In the genomic region with DNA sequence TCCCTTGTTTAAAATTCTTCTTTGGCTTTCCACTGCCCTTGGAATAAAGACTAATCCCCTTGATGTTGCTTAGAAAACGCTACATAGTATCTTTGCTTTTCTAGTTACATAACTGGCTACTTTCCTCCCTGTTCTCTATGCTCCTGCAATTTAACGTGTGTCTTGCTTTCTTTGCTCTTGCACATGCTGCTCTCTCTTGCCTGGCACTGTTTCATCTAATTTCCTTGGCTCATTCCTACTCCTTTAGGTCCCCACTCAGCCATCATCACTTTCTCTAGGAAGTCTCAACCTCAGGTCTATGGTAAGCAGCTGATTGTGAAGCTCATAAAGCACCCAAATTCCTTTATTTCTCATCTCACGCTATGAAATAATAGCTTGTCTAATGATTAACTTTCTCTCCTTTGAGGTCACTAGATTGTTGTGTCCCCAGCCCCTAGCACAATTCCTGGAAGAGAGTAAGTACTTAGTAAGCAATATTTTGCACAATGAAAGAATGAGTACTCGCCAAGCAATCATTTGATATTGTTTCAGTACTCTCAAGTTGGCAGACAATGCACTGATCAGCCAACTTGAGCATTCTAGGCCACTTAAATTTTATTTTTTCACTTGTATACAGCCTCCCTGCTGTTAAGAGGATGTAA, we compare ENCODE assay signal across 17 cellular contexts. TPM values are rescaled to one million over a fixed set of nuclear protein-coding genes. Genes with fewer than 3 reads are reported as not detected.
A peak's percentile ranks its signal among the peaks of the same experiment; 100 is the strongest.
DNase-seq lines count a peak whose midpoint lies in the region; TF ChIP-seq lines count a peak whose summit lies in the region.
"Had no signal": no experiment of that assay in that cellular context is flagged by ENCODE, and none has a peak within 500 bp of the region (broad histone marks: within the 10 kb centered on the region; RNA-seq: fewer than 3 reads in every experiment).

No MANE protein-coding gene starts in this region.

- H2AFZ ChIP-seq in Loucy (ENCODE audit: low read length) = no peak overlapping the region
- H2AFZ ChIP-seq: GM23248 had no signal

- peak; percentile 25 for DNase-seq in fibroblast of pulmonary artery (ENCODE audit: low read depth)
- no peak for DNase-seq in stomach
- DNase-seq in brain microvascular endothelial cell = no peak
- DNase-seq in caudate nucleus (lab: John Stamatoyannopoulos, UW) = no peak
- no peak for DNase-seq in activated T-cell treated with anti-CD3 and anti-CD28 coated beads, Interleukin-2, amount 50 U/mL, for 1 hour
- DNase-seq in coronary artery (ENCODE audit: low spot score) = no peak
- DNase-seq: CD8-positive, alpha-beta memory T cell; GDM1; GM23248; NCI-H187; NCI-H2171 treated with DMSO at 0.1 percent for 48 hours; NCI-H446 treated with DMSO at 0.1 percent for 48 hours; OCI-M1; SIG-M5 had no signal

- TF ChIP-seq RAD21 in liver (IDR thresholded peaks at IDR 0.05) = no peak

- peak overlapping the region; percentile 13 for H3K4me2 ChIP-seq in Loucy (ENCODE audit: low read depth, low read length, poor library complexity, severe bottlenecking)
- H3K4me2 ChIP-seq: BLaER1 had no signal

- TF ChIP-seq CTCF in Loucy (conservative IDR thresholded peaks at IDR 0.05; ENCODE audit: low read length) (no peak), fibroblast of pulmonary artery (IDR thresholded peaks at IDR 0.05; ENCODE audit: low read length, missing control alignments) (no peak), liver (IDR thresholded peaks at IDR 0.05; ENCODE audit: low read depth, low read length, missing input control) (no peak), stomach (IDR thresholded peaks at IDR 0.05) (no peak), brain microvascular endothelial cell (IDR thresholded peaks at IDR 0.05; ENCODE audit: low read depth, low read length, missing control alignments) (no peak), coronary artery (IDR thresholded peaks at IDR 0.05) (no peak)

- no peaks in the 10 kb centered on the region for H4K20me1 ChIP-seq in Loucy (ENCODE audit: insufficient read depth, low read length, poor library complexity, severe bottlenecking)
- H4K20me1 ChIP-seq: BLaER1 had no signal

- H3K4me3 ChIP-seq in Loucy (ENCODE audit: low read length, poor library complexity, severe bottlenecking) (no peak overlapping the region), fibroblast of pulmonary artery (replicated peaks; ENCODE audit: low read depth, low read length) (no peak overlapping the region), liver (ENCODE audit: low read depth in 1 of 3, low read length in 3 of 3) (no peak overlapping the region), stomach (no peak overlapping the region), brain microvascular endothelial cell (ENCODE audit: low read depth, low read length) (no peak overlapping the region), coronary artery (no peak overlapping the region)
- H3K4me3 ChIP-seq: BLaER1, GM23248 had no signal

- no peak for TF ChIP-seq POLR2A in stomach (IDR thresholded peaks at IDR 0.05)

- intact Hi-C loops in stomach (cut with DNase I; ENCODE audit: low total_unique reads) = no loop called here

- TF ChIP-seq EP300 in stomach (IDR thresholded peaks at IDR 0.05) = no peak

- H3K9me3 ChIP-seq in Loucy (ENCODE audit: insufficient read depth, low read depth, low read length) (no peaks in the 10 kb centered on the region), liver (ENCODE audit: control insufficient read depth in 4 of 4, low read length in 3 of 4) (no peaks in the 10 kb centered on the region), stomach (no peaks in the 10 kb centered on the region)
- H3K9me3 ChIP-seq: BLaER1 had no signal

- H3F3A ChIP-seq in Loucy (ENCODE audit: low read depth) = no peaks in the 10 kb centered on the region

- peak overlapping the region; percentile 33 to 57 for H3K27ac ChIP-seq in liver (ENCODE audit: low read depth in 1 of 2, low read length in 2 of 2)
- peak overlapping the region in 4 of 5 donors; percentile 43 to 67 (median 53) for H3K27ac ChIP-seq in stomach
- H3K27ac ChIP-seq in brain microvascular endothelial cell = no peak overlapping the region
- no peak overlapping the region for H3K27ac ChIP-seq in caudate nucleus (ENCODE audit: low read depth, low read length)
- no peak overlapping the region for H3K27ac ChIP-seq in coronary artery
- H3K27ac ChIP-seq: BLaER1, GM23248 had no signal

- H3K36me3 ChIP-seq in Loucy (ENCODE audit: insufficient read depth, low read length) (no peaks in the 10 kb centered on the region), liver (ENCODE audit: control insufficient read depth in 4 of 4, insufficient read depth in 3 of 4, low read depth in 1 of 4, low read length in 3 of 4) (no peaks in the 10 kb centered on the region), stomach (no peaks in the 10 kb centered on the region), brain microvascular endothelial cell (replicated peaks) (no peaks in the 10 kb centered on the region)
- H3K36me3 ChIP-seq: BLaER1 had no signal

- 30% methylated on average over 4 of the region's 4 CpGs for WGBS in liver
- 19 to 57% (median 35%) methylated on average over 4 of the region's 4 CpGs for WGBS in stomach, 5 donors

- H3K27me3 ChIP-seq in Loucy (ENCODE audit: insufficient read depth, low read length, poor library complexity, severe bottlenecking) (no peaks in the 10 kb centered on the region), liver (ENCODE audit: control insufficient read depth in 4 of 4, insufficient read depth in 4 of 4, low read length in 3 of 4) (no peaks in the 10 kb centered on the region), stomach (no peaks in the 10 kb centered on the region), brain microvascular endothelial cell (replicated peaks) (no peaks in the 10 kb centered on the region)
- H3K27me3 ChIP-seq: BLaER1 had no signal

- in situ Hi-C loops in brain microvascular endothelial cell (cut with HindIII; ENCODE audit: low pct_ligation_motif_present, low sequenced_read_pairs) = no loop called here

- H3K9ac ChIP-seq in Loucy (ENCODE audit: low read depth, low read length, poor library complexity, severe bottlenecking) = no peak overlapping the region
- no peak overlapping the region for H3K9ac ChIP-seq in liver (ENCODE audit: low read depth in 1 of 2, low read length in 2 of 2)
- H3K9ac ChIP-seq: BLaER1, GM23248 had no signal

- H3K9me2 ChIP-seq in Loucy (replicated peaks; ENCODE audit: low read depth, low read length) = no peaks in the 10 kb centered on the region

- peaks cover 15% of the 10 kb centered on the region for H3K79me2 ChIP-seq in Loucy (ENCODE audit: insufficient read depth, low read length)

- H3K4me1 ChIP-seq in Loucy (ENCODE audit: insufficient read depth, low read length, poor library complexity, severe bottlenecking) = peaks cover 7% of the 10 kb centered on the region
- peaks cover 3 to 43% (median 26%) of the 10 kb centered on the region in 4 donors for H3K4me1 ChIP-seq in liver (ENCODE audit: control insufficient read depth in 4 of 4, insufficient read depth in 4 of 4, low read length in 3 of 4)
- H3K4me1 ChIP-seq in stomach = peaks cover 20 to 59% (median 47%) of the 10 kb centered on the region in 4 donors

TF ChIP-seq in liver, 16 proteins besides CTCF, POLR2A, EP300 and RAD21 (continues in another document):
- TF ChIP-seq, protein P1, sequence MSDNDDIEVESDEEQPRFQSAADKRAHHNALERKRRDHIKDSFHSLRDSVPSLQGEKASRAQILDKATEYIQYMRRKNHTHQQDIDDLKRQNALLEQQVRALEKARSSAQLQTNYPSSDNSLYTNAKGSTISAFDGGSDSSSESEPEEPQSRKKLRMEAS (IDR thresholded peaks at IDR 0.05) = no peak
- TF ChIP-seq HNF4A (conservative IDR thresholded peaks at IDR 0.05) = no peak
- peak; percentile 50 for TF ChIP-seq SP1 (IDR thresholded peaks at IDR 0.05)
- TF ChIP-seq, protein P2, sequence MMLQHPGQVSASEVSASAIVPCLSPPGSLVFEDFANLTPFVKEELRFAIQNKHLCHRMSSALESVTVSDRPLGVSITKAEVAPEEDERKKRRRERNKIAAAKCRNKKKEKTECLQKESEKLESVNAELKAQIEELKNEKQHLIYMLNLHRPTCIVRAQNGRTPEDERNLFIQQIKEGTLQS (IDR thresholded peaks at IDR 0.05) = no peak
- TF ChIP-seq, protein P3, sequence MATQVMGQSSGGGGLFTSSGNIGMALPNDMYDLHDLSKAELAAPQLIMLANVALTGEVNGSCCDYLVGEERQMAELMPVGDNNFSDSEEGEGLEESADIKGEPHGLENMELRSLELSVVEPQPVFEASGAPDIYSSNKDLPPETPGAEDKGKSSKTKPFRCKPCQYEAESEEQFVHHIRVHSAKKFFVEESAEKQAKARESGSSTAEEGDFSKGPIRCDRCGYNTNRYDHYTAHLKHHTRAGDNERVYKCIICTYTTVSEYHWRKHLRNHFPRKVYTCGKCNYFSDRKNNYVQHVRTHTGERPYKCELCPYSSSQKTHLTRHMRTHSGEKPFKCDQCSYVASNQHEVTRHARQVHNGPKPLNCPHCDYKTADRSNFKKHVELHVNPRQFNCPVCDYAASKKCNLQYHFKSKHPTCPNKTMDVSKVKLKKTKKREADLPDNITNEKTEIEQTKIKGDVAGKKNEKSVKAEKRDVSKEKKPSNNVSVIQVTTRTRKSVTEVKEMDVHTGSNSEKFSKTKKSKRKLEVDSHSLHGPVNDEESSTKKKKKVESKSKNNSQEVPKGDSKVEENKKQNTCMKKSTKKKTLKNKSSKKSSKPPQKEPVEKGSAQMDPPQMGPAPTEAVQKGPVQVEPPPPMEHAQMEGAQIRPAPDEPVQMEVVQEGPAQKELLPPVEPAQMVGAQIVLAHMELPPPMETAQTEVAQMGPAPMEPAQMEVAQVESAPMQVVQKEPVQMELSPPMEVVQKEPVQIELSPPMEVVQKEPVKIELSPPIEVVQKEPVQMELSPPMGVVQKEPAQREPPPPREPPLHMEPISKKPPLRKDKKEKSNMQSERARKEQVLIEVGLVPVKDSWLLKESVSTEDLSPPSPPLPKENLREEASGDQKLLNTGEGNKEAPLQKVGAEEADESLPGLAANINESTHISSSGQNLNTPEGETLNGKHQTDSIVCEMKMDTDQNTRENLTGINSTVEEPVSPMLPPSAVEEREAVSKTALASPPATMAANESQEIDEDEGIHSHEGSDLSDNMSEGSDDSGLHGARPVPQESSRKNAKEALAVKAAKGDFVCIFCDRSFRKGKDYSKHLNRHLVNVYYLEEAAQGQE (IDR thresholded peaks at IDR 0.05) = no peak
- peak in 1 of 2 donors; percentile 21 for TF ChIP-seq RXRA (IDR thresholded peaks at IDR 0.05)

RNA-seq across cellular contexts. Expression of a gene that starts 3.3 kb away (rescaled TPM):
- total RNA-seq in liver (100 to 1,000 TPM; 157 to 183 TPM), stomach (10 to 100 TPM in 3 of 5 donors, 1 to 10 TPM in 2; 4.7 to 45.5 (median 23.9) TPM)
- polyA plus RNA-seq in liver (100 to 1,000 TPM; 114 to 153 TPM), stomach (10 to 100 TPM in 2 of 3 donors, 1 to 10 TPM in 1; 9.5 to 19.1 (median 14.8) TPM)

RNA-seq across cellular contexts. Expression of a gene that starts 3.8 kb away (rescaled TPM):
- total RNA-seq in liver (1 to 10 TPM; 6.8 to 9.9 TPM), stomach (10 to 100 TPM in 2 of 5 donors, 1 to 10 TPM in 2, under 1 TPM in 1; 0.87 to 16.7 (median 9.9) TPM)
- polyA plus RNA-seq in liver (1 to 10 TPM; 3.8 TPM), stomach (1 to 10 TPM; 4.5 to 7.8 (median 6.0) TPM)

Comparison
In these comparisons a context has a peak if more than half of its experiments do, and no peak if none do; other contexts are left out.
1. H3K27ac ChIP-seq: peak in liver (2 of 2) and stomach (4 of 5); none in brain microvascular endothelial cell (single experiment), caudate nucleus (single experiment) and coronary artery (0 of 2).